8 cellular contexts compared by ENCODE assay signal in genomic region chr1:26838474-26839338, GRCh38. TPM values are rescaled to one million over a fixed set of nuclear protein-coding genes. Genes with fewer than 3 reads are reported as not detected.
DNase-seq lines count a peak whose midpoint lies in the region; ATAC-seq, FAIRE-seq and TF ChIP-seq lines count a peak whose summit lies in the region.

No MANE protein-coding gene starts in this region.

- no peaks in the 10 kb centered on the region for H3F3A ChIP-seq in smooth muscle cell (ENCODE audit: low read depth)

- H3K4me3 ChIP-seq in mucosa of descending colon: no peak overlapping the region
- no peak overlapping the region for H3K4me3 ChIP-seq in smooth muscle cell

- H3K36me3 ChIP-seq in mucosa of descending colon (ENCODE audit: low read depth) (no peaks in the 10 kb centered on the region), smooth muscle cell (ENCODE audit: low read depth) (no peaks in the 10 kb centered on the region)

- H3K9me3 ChIP-seq in mucosa of descending colon: no peaks in the 10 kb centered on the region
- H3K9me3 ChIP-seq in smooth muscle cell (replicated peaks; ENCODE audit: low read depth): no peaks in the 10 kb centered on the region

- intact Hi-C loops in mucosa of descending colon (cut with DNase I, micrococcal nuclease): no loop called here

- no peak overlapping the region for H2AFZ ChIP-seq in smooth muscle cell (ENCODE audit: low read depth)

- H3K4me1 ChIP-seq in mucosa of descending colon (ENCODE audit: low read depth): peaks cover 3% of the 10 kb centered on the region
- H3K4me1 ChIP-seq in smooth muscle cell (ENCODE audit: low read depth): no peaks in the 10 kb centered on the region

- peaks cover 7% of the 10 kb centered on the region for H4K20me1 ChIP-seq in smooth muscle cell (ENCODE audit: low read depth)

- FAIRE-seq in H54 (lab: Jason Lieb, UNC): no peak

- no peak for TF ChIP-seq CTCF in mucosa of descending colon (IDR thresholded peaks at IDR 0.05)
- no peak for TF ChIP-seq CTCF in smooth muscle cell (IDR thresholded peaks at IDR 0.05; ENCODE audit: borderline replicate concordance, insufficient read depth, poor library complexity, severe bottlenecking)

- TF ChIP-seq POLR2A in H54 (IDR thresholded peaks at IDR 0.05; ENCODE audit: low read depth, low read length): no peak

- no peaks in the 10 kb centered on the region for H3K79me2 ChIP-seq in smooth muscle cell (ENCODE audit: low read depth)

- DNase-seq in activated CD4-positive, alpha-beta T cell treated with anti-CD3 and anti-CD28 coated beads, Interleukin-2, amount 50 U/mL, for 1 hour: peak; percentile 54
- DNase-seq in mucosa of descending colon (peak in 2 of 3 donors; percentile 33 to 45), anterior cingulate cortex (lab: John Stamatoyannopoulos, UW) (no peak), H54 (ENCODE audit: insufficient read length, low spot score) (no peak), smooth muscle cell (lab: John Stamatoyannopoulos, UW; ENCODE audit: unreplicated experiment) (no peak), NCI-H2196 (lab: John Stamatoyannopoulos, UW; ENCODE audit: unreplicated experiment) (no peak)

- H3K4me2 ChIP-seq in smooth muscle cell: no peak overlapping the region

- ATAC-seq in GM19023 (IDR thresholded peaks at IDR 0.05; ENCODE audit: unreplicated experiment) (peak; percentile 95), HG02973 (IDR thresholded peaks at IDR 0.05; ENCODE audit: unreplicated experiment) (peak; percentile 89), mucosa of descending colon (peak; percentile 72)

- no peaks in the 10 kb centered on the region for H3K27me3 ChIP-seq in smooth muscle cell (ENCODE audit: low read depth)

- 80% methylated on average over 8 of the region's 8 CpGs for WGBS in smooth muscle cell (ENCODE audit: low lambda C conversion rate)

- H3K9ac ChIP-seq in smooth muscle cell (ENCODE audit: low read depth): no peak overlapping the region

- no peak overlapping the region for H3K27ac ChIP-seq in smooth muscle cell (ENCODE audit: low read depth)

RNA-seq across cellular contexts. Expression of gene ZDHHC18, which starts 12.2 kb away (rescaled TPM):
- total RNA-seq in mucosa of descending colon (10 to 100 TPM; 22.8 to 30.5 (median 26.9) TPM), smooth muscle cell (16.7 and 52.5 TPM in 2 replicates)
- polyA plus RNA-seq in smooth muscle cell: 20.3 and 20.8 TPM in 2 replicates

RNA-seq across cellular contexts. Expression of gene SFN, which starts 24.2 kb away (rescaled TPM):
- total RNA-seq in mucosa of descending colon: 100 to 1,000 TPM; 124 to 282 (median 191) TPM
- total RNA-seq in smooth muscle cell: 62.8 and 110 TPM in 2 replicates
- 112 and 320 TPM in 2 replicates for polyA plus RNA-seq in smooth muscle cell

RNA-seq across cellular contexts. Expression of gene PIGV, which starts 51.0 kb away (rescaled TPM):
- 10 to 100 TPM; 16.5 to 22.3 (median 17.5) TPM for total RNA-seq in mucosa of descending colon
- 9.9 and 13.8 TPM in 2 replicates for total RNA-seq in smooth muscle cell
- 8.7 and 9.4 TPM in 2 replicates for polyA plus RNA-seq in smooth muscle cell

RNA-seq across cellular contexts. Expression of gene GPN2, which starts 51.4 kb away (rescaled TPM):
- 10 to 100 TPM; 25.4 to 37.2 (median 27.0) TPM for total RNA-seq in mucosa of descending colon
- 7.3 and 13.3 TPM in 2 replicates for total RNA-seq in smooth muscle cell
- 29.4 and 36.3 TPM in 2 replicates for polyA plus RNA-seq in smooth muscle cell

Comparison
In these comparisons a context has a peak if more than half of its experiments do, and no peak if none do; other contexts are left out.
1. DNase-seq: peak in activated CD4-positive, alpha-beta T cell treated with anti-CD3 and anti-CD28 coated beads, Interleukin-2, amount 50 U/mL, for 1 hour (single experiment) and mucosa of descending colon (2 of 3); none in anterior cingulate cortex (0 of 58), H54 (single experiment), smooth muscle cell (single experiment) and NCI-H2196 (single experiment).
2. Peak in every context shown above with its lines, with median percentiles within 50 percentile points of each other: ATAC-seq.